22 cellular contexts compared by ENCODE assay signal in the genomic region with DNA sequence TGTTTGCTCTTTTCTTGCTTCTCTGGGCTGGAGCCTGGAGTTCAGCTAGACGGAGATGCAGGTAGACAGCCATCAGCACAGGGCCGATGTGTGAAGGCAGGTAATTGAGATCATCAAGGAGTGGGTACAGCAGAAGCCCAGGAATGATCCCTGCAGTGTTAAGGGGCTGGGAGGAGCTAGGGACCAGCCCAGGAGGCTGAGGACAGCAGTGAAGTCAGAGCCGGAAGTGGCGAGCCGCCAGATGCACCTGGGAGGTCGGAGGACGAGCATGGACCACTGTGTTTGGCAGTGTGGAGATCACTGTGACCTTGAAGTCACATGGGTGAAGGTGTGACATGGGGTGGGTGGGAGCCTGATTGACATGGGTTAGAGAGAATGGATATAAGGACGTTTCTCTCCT. TPM values are rescaled to one million over a fixed set of nuclear protein-coding genes. Genes with fewer than 3 reads are reported as not detected.
A peak's percentile ranks its signal among the peaks of the same experiment; 100 is the strongest.
DNase-seq lines count a peak whose midpoint lies in the region; ATAC-seq and TF ChIP-seq lines count a peak whose summit lies in the region.
"Had no signal": no experiment of that assay in that cellular context is flagged by ENCODE, and none has a peak within 500 bp of the region (broad histone marks: within the 10 kb centered on the region; RNA-seq: fewer than 3 reads in every experiment).

No MANE protein-coding gene starts in this region.

- no peak for TF ChIP-seq POLR2A in breast epithelium (IDR thresholded peaks at IDR 0.05)

- H3K27ac ChIP-seq in GM23338 (ENCODE audit: low read depth) (no peak overlapping the region), breast epithelium (no peak overlapping the region)
- H3K27ac ChIP-seq: C4-2B, SK-N-MC had no signal

- DNase-seq in activated T-cell treated with anti-CD3 and anti-CD28 coated beads, Interleukin-2, amount 50 U/mL, for 24 hours = no peak
- DNase-seq in activated T-cell treated with anti-CD3 and anti-CD28 coated beads, Interleukin-2, amount 50 U/mL, for 72 hours = no peak
- DNase-seq in GM23338 (ENCODE audit: low spot score) = no peak
- no peak for DNase-seq in activated naive CD8-positive, alpha-beta T cell treated with anti-CD3 and anti-CD28 coated beads for 36 hours
- DNase-seq in stimulated activated effector memory CD8-positive, alpha-beta T cell treated with anti-CD3 and anti-CD28 coated beads, Interleukin-12 subunit alpha, Interleukin-12 subunit beta, amount 100 ng/mL, for 72 hours (ENCODE audit: low spot score in 2 of 2) = no peak
- no peak for DNase-seq in breast epithelium (ENCODE audit: low spot score in 2 of 2)
- no peak for DNase-seq in 8988T
- no peak for DNase-seq in midbrain (lab: John Stamatoyannopoulos, UW)
- DNase-seq: DMS79, H7, KBM-7, MM.1S, NCI-H1048, NCI-H1417 treated with DMSO at 0.1 percent for 48 hours, NCI-H187, NCI-H446, NCI-H526 treated with DMSO at 0.1 percent for 48 hours, PC-3, RPMI8226, SHP77 treated with DMSO at 0.1 percent for 48 hours had no signal

- H3K4me3 ChIP-seq in GM23338 (no peak overlapping the region), breast epithelium (no peak overlapping the region)
- H3K4me3 ChIP-seq: SK-N-MC had no signal

- peaks cover 31% of the 10 kb centered on the region for H3K79me2 ChIP-seq in GM23338 (replicated peaks; ENCODE audit: insufficient read depth)

- H3K4me1 ChIP-seq in GM23338 (ENCODE audit: insufficient read depth) = peaks cover 5% of the 10 kb centered on the region; the same call in 1 of the 2 replicates
- no peaks in the 10 kb centered on the region for H3K4me1 ChIP-seq in breast epithelium

- H4K20me1 ChIP-seq in GM23338 (replicated peaks; ENCODE audit: insufficient read depth) = no peaks in the 10 kb centered on the region

- H3K9me2 ChIP-seq in GM23338 (ENCODE audit: insufficient read depth) = no peaks in the 10 kb centered on the region

- no peaks in the 10 kb centered on the region for H3K9me3 Mint-ChIP-seq in activated T-cell treated with anti-CD3 and anti-CD28 coated beads, Interleukin-2, amount 50 U/mL, for 24 hours
- H3K9me3 Mint-ChIP-seq in activated T-cell treated with anti-CD3 and anti-CD28 coated beads, Interleukin-2, amount 50 U/mL, for 72 hours = no peaks in the 10 kb centered on the region
- no peaks in the 10 kb centered on the region; the same call in 2 of the 3 replicates for H3K9me3 Mint-ChIP-seq in GM23338
- no peaks in the 10 kb centered on the region for H3K9me3 Mint-ChIP-seq in activated naive CD8-positive, alpha-beta T cell treated with anti-CD3 and anti-CD28 coated beads for 36 hours
- no peaks in the 10 kb centered on the region for H3K9me3 Mint-ChIP-seq in stimulated activated effector memory CD8-positive, alpha-beta T cell treated with anti-CD3 and anti-CD28 coated beads, Interleukin-12 subunit alpha, Interleukin-12 subunit beta, amount 100 ng/mL, for 72 hours

- intact Hi-C loops in breast epithelium (cut with DNase I; ENCODE audit: low total_unique reads) = no loop called here

- no peak overlapping the region for H2AFZ ChIP-seq in GM23338

- H3K27me3 ChIP-seq in GM23338 (ENCODE audit: insufficient read depth) (no peaks in the 10 kb centered on the region), breast epithelium (no peaks in the 10 kb centered on the region)

- H3K27ac Mint-ChIP-seq in activated T-cell treated with anti-CD3 and anti-CD28 coated beads, Interleukin-2, amount 50 U/mL, for 24 hours = peak overlapping the region; percentile 58
- H3K27ac Mint-ChIP-seq in activated T-cell treated with anti-CD3 and anti-CD28 coated beads, Interleukin-2, amount 50 U/mL, for 72 hours = no peak overlapping the region
- peak overlapping the region; percentile 74 for H3K27ac Mint-ChIP-seq in GM23338
- peak overlapping the region; percentile 21 for H3K27ac Mint-ChIP-seq in activated naive CD8-positive, alpha-beta T cell treated with anti-CD3 and anti-CD28 coated beads for 36 hours
- H3K27ac Mint-ChIP-seq in stimulated activated effector memory CD8-positive, alpha-beta T cell treated with anti-CD3 and anti-CD28 coated beads, Interleukin-12 subunit alpha, Interleukin-12 subunit beta, amount 100 ng/mL, for 72 hours = no peak overlapping the region

- no peaks in the 10 kb centered on the region for H3K27me3 Mint-ChIP-seq in activated T-cell treated with anti-CD3 and anti-CD28 coated beads, Interleukin-2, amount 50 U/mL, for 24 hours
- H3K27me3 Mint-ChIP-seq in activated T-cell treated with anti-CD3 and anti-CD28 coated beads, Interleukin-2, amount 50 U/mL, for 72 hours (ENCODE audit: low read depth) = no peaks in the 10 kb centered on the region
- H3K27me3 Mint-ChIP-seq in GM23338 (ENCODE audit: insufficient read depth, low read depth, poor library complexity) = peaks cover under 1% of the 10 kb centered on the region
- no peaks in the 10 kb centered on the region for H3K27me3 Mint-ChIP-seq in activated naive CD8-positive, alpha-beta T cell treated with anti-CD3 and anti-CD28 coated beads for 36 hours

- H3K9me3 ChIP-seq in breast epithelium = no peaks in the 10 kb centered on the region

- H3K36me3 ChIP-seq in GM23338 (ENCODE audit: insufficient read depth) (no peaks in the 10 kb centered on the region), breast epithelium (no peaks in the 10 kb centered on the region)

- peaks cover 64% of the 10 kb centered on the region for H3K36me3 Mint-ChIP-seq in activated T-cell treated with anti-CD3 and anti-CD28 coated beads, Interleukin-2, amount 50 U/mL, for 24 hours (ENCODE audit: low read depth)
- peaks cover 4% of the 10 kb centered on the region in 2 donors for H3K36me3 Mint-ChIP-seq in activated T-cell treated with anti-CD3 and anti-CD28 coated beads, Interleukin-2, amount 50 U/mL, for 72 hours (ENCODE audit: insufficient read depth in 2 of 2)
- H3K36me3 Mint-ChIP-seq in GM23338 (ENCODE audit: low read depth) = peaks cover 11% of the 10 kb centered on the region
- H3K36me3 Mint-ChIP-seq in activated naive CD8-positive, alpha-beta T cell treated with anti-CD3 and anti-CD28 coated beads for 36 hours = peaks cover 18% of the 10 kb centered on the region
- H3K36me3 Mint-ChIP-seq in stimulated activated effector memory CD8-positive, alpha-beta T cell treated with anti-CD3 and anti-CD28 coated beads, Interleukin-12 subunit alpha, Interleukin-12 subunit beta, amount 100 ng/mL, for 72 hours = peaks cover 56% of the 10 kb centered on the region

- H3K4me3 Mint-ChIP-seq in activated T-cell treated with anti-CD3 and anti-CD28 coated beads, Interleukin-2, amount 50 U/mL, for 24 hours = no peak overlapping the region
- H3K4me3 Mint-ChIP-seq in activated T-cell treated with anti-CD3 and anti-CD28 coated beads, Interleukin-2, amount 50 U/mL, for 72 hours = no peak overlapping the region
- no peak overlapping the region for H3K4me3 Mint-ChIP-seq in GM23338
- H3K4me3 Mint-ChIP-seq in activated naive CD8-positive, alpha-beta T cell treated with anti-CD3 and anti-CD28 coated beads for 36 hours = no peak overlapping the region
- H3K4me3 Mint-ChIP-seq in stimulated activated effector memory CD8-positive, alpha-beta T cell treated with anti-CD3 and anti-CD28 coated beads, Interleukin-12 subunit alpha, Interleukin-12 subunit beta, amount 100 ng/mL, for 72 hours = no peak overlapping the region

- no peak for ATAC-seq in activated T-cell treated with anti-CD3 and anti-CD28 coated beads, Interleukin-2, amount 50 U/mL, for 72 hours (replicated peaks in 1 of 2)
- ATAC-seq in GM23338 = peak; percentile 36
- peak; percentile 19 for ATAC-seq in stimulated activated effector memory CD8-positive, alpha-beta T cell treated with anti-CD3 and anti-CD28 coated beads, Interleukin-12 subunit alpha, Interleukin-12 subunit beta, amount 100 ng/mL, for 72 hours
- ATAC-seq: PC-3 had no signal

- H3K4me2 ChIP-seq in GM23338 = no peak overlapping the region

- peaks cover 30% of the 10 kb centered on the region for H3K4me1 Mint-ChIP-seq in activated T-cell treated with anti-CD3 and anti-CD28 coated beads, Interleukin-2, amount 50 U/mL, for 24 hours (ENCODE audit: low read depth)
- H3K4me1 Mint-ChIP-seq in activated T-cell treated with anti-CD3 and anti-CD28 coated beads, Interleukin-2, amount 50 U/mL, for 72 hours (ENCODE audit: low read depth) = peaks cover 29% of the 10 kb centered on the region
- peaks cover 7% of the 10 kb centered on the region for H3K4me1 Mint-ChIP-seq in GM23338
- peaks cover 18% of the 10 kb centered on the region for H3K4me1 Mint-ChIP-seq in activated naive CD8-positive, alpha-beta T cell treated with anti-CD3 and anti-CD28 coated beads for 36 hours
- peaks cover 37% of the 10 kb centered on the region for H3K4me1 Mint-ChIP-seq in stimulated activated effector memory CD8-positive, alpha-beta T cell treated with anti-CD3 and anti-CD28 coated beads, Interleukin-12 subunit alpha, Interleukin-12 subunit beta, amount 100 ng/mL, for 72 hours

- no peaks in the 10 kb centered on the region for H3F3A ChIP-seq in GM23338 (replicated peaks; ENCODE audit: low read depth)

- TF ChIP-seq CTCF in GM23338 (conservative IDR thresholded peaks at IDR 0.05; ENCODE audit: low read depth in 2 of 2) (no peak), breast epithelium (IDR thresholded peaks at IDR 0.05) (no peak)

TF ChIP-seq in GM23338, 12 proteins besides CTCF, POLR2A, EP300 and RAD21:
- no peak for TF ChIP-seq ZNF114 (CRISPR knock-in tag; IDR thresholded peaks at IDR 0.05)
- no peak for TF ChIP-seq EZH2 (IDR thresholded peaks at IDR 0.05; ENCODE audit: low read depth, unreplicated experiment)
- no peak for TF ChIP-seq POLR2AphosphoS5 (IDR thresholded peaks at IDR 0.05; ENCODE audit: low read depth)
- no peak for TF ChIP-seq CREB1 (CRISPR knock-in tag; IDR thresholded peaks at IDR 0.05; ENCODE audit: low read depth)

RNA-seq across cellular contexts. Expression of a gene that starts 6.2 kb away (rescaled TPM):
- total RNA-seq in activated T-cell treated with anti-CD3 and anti-CD28 coated beads, Interleukin-2, amount 50 U/mL, for 72 hours = 10 to 100 TPM; 15.7 to 17.9 TPM
- total RNA-seq in GM23338 (2014; rRNA removed; shearing (Covaris generic)) = 10.1 and 16.3 TPM in 2 replicates
- 6.4 and 8.9 TPM in 2 replicates for polyA plus RNA-seq in GM23338 (2016; fragmentation: Nextera tagmentation; extraction: Ambion mirVana)
- 10 to 100 TPM; 12.0 to 14.3 TPM for total RNA-seq in activated naive CD8-positive, alpha-beta T cell treated with anti-CD3 and anti-CD28 coated beads for 36 hours
- 10 to 100 TPM; 12.3 to 28.2 (median 27.1) TPM for total RNA-seq in breast epithelium

Comparison
In these comparisons a context has a peak if more than half of its experiments do, and no peak if none do; other contexts are left out.
1. H3K27ac Mint-ChIP-seq: peak in activated T-cell treated with anti-CD3 and anti-CD28 coated beads, Interleukin-2, amount 50 U/mL, for 24 hours (single experiment), GM23338 (single experiment) and activated naive CD8-positive, alpha-beta T cell treated with anti-CD3 and anti-CD28 coated beads for 36 hours (single experiment); none in activated T-cell treated with anti-CD3 and anti-CD28 coated beads, Interleukin-2, amount 50 U/mL, for 72 hours (single experiment) and stimulated activated effector memory CD8-positive, alpha-beta T cell treated with anti-CD3 and anti-CD28 coated beads, Interleukin-12 subunit alpha, Interleukin-12 subunit beta, amount 100 ng/mL, for 72 hours (single experiment).
2. ATAC-seq: peak in GM23338 (single experiment) and stimulated activated effector memory CD8-positive, alpha-beta T cell treated with anti-CD3 and anti-CD28 coated beads, Interleukin-12 subunit alpha, Interleukin-12 subunit beta, amount 100 ng/mL, for 72 hours (single experiment); none in activated T-cell treated with anti-CD3 and anti-CD28 coated beads, Interleukin-2, amount 50 U/mL, for 72 hours (0 of 2).